Comparison of ENCODE assay signal across 1 cellular context in the genomic region with DNA sequence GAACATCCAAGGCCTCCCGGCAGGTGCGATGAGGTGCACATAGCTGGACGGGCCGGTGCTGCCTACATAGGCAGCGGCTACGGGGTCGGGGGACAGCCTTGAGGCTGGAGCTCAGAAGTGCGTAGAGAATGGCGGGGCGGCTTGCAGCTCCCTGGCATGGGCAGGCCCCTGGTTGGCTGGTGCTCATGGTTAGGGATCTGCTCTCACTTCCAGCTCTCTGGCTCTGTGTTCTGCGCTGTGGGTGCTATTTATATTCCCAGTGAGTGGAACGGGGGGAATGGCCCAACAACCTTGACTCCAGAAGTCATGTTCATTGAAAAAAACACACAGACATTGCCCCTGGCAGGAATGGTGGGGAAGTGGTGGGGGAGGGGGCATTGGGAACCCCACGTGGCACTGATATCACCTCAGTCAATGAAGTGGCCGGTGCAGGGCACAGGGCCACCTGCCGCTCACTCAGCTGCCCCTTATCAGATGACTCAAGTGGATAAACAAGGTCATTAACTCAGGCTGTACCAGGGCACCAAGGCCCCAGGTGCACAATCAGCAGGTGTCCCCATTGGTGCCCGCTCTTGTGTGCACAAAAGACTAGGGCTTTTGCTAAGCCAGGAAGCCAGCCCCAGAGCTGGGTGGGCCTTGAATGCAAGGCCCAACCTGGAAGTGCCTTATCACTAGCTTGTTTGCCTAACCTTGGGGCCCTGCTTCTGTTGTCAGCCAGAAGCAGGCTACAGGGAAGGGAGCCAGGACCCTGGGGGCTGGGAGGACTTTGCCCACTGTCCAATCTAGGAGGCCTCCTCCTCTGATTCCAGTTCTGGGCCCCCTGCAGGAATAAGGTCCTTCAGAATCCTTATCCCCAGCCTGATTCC.
TF ChIP-seq lines count a peak whose summit lies in the region.

Gene NR0B2 (minus strand): TSS at position 222 of the 866 bp plus-strand sequence. CDS start 35 bp downstream, at position 187.

TF ChIP-seq in HepG2, 621 proteins besides CTCF, POLR2A, EP300 and RAD21 (continued from another document and continues in another):
- TF ChIP-seq ZNF276 (CRISPR knock-in tag; IDR thresholded peaks at IDR 0.05; ENCODE audit: low read depth) (peak; percentile 76; the same call in 1 of the 2 replicates), ZNF766 (CRISPR knock-in tag; IDR thresholded peaks at IDR 0.05; ENCODE audit: borderline replicate concordance) (peak; percentile 50; the same call in 1 of the 2 replicates), HNF1B (CRISPR knock-in tag; IDR thresholded peaks at IDR 0.05) (peak; percentile 97), RBAK (CRISPR knock-in tag; IDR thresholded peaks at IDR 0.05) (peak; percentile 35; the same call in 1 of the 2 replicates), ZNF713 (CRISPR knock-in tag; IDR thresholded peaks at IDR 0.05) (no peak), ISL2 (CRISPR knock-in tag; IDR thresholded peaks at IDR 0.05) (peak; percentile 91), ATF6 (CRISPR knock-in tag; conservative IDR thresholded peaks at IDR 0.05) (no peak), FOXA3 (CRISPR knock-in tag; IDR thresholded peaks at IDR 0.05) (peak; percentile 97), ZFY (CRISPR knock-in tag; IDR thresholded peaks at IDR 0.05) (peak; percentile 78), KLF16 (CRISPR knock-in tag; IDR thresholded peaks at IDR 0.05) (peak in 1 of 2 experiments; percentile 57; a peak in 2 of 4 replicates), RARA (CRISPR knock-in tag; IDR thresholded peaks at IDR 0.05) (peak; percentile 97), MYNN (CRISPR knock-in tag; IDR thresholded peaks at IDR 0.05; ENCODE audit: low read depth) (no peak), CENPX (CRISPR knock-in tag; IDR thresholded peaks at IDR 0.05) (no peak), NR2F6 (IDR thresholded peaks at IDR 0.05) (peak; percentile 96), NR2F6 (CRISPR knock-in tag; IDR thresholded peaks at IDR 0.05) (peak; percentile 97), REL (CRISPR knock-in tag; conservative IDR thresholded peaks at IDR 0.05) (peak; percentile 90), ZNF136 (CRISPR knock-in tag; IDR thresholded peaks at IDR 0.05; ENCODE audit: low read depth) (0 out of 2 replicates have a peak, but pooled peaks have one; percentile 84), ZNF556 (CRISPR knock-in tag; IDR thresholded peaks at IDR 0.05; ENCODE audit: borderline replicate concordance) (peak; percentile 89), MED8 (CRISPR knock-in tag; IDR thresholded peaks at IDR 0.05; ENCODE audit: insufficient replicate concordance) (peak; percentile 96), ZNF577 (CRISPR knock-in tag; IDR thresholded peaks at IDR 0.05; ENCODE audit: borderline replicate concordance, low read depth) (0 out of 2 replicates have a peak, but pooled peaks have one; percentile 73), STAT5B (CRISPR knock-in tag; IDR thresholded peaks at IDR 0.05) (no peak), NCOR1 (IDR thresholded peaks at IDR 0.05; ENCODE audit: borderline replicate concordance, low read length) (peak; percentile 94), MED1 (CRISPR knock-in tag; IDR thresholded peaks at IDR 0.05) (peak; percentile 98), ZNF543 (CRISPR knock-in tag; IDR thresholded peaks at IDR 0.05) (peak; percentile 86), ZFP36 (IDR thresholded peaks at IDR 0.05; ENCODE audit: borderline replicate concordance, low read depth, low read length, partially characterized antibody) (no peak), ZNF709 (CRISPR knock-in tag; IDR thresholded peaks at IDR 0.05) (peak; percentile 47; the same call in 1 of the 2 replicates), FOXO4 (CRISPR knock-in tag; conservative IDR thresholded peaks at IDR 0.05) (no peak; the same call in 1 of the 2 replicates), ZNF431 (CRISPR knock-in tag; IDR thresholded peaks at IDR 0.05; ENCODE audit: borderline replicate concordance, low read depth) (peak; percentile 93), ZNF451 (CRISPR knock-in tag; IDR thresholded peaks at IDR 0.05) (peak; percentile 74), ATF3 (CRISPR knock-in tag; IDR thresholded peaks at IDR 0.05) (peak; percentile 95), ZUFSP (CRISPR knock-in tag; IDR thresholded peaks at IDR 0.05; ENCODE audit: borderline replicate concordance) (no peak), USF2 (IDR thresholded peaks at IDR 0.05; ENCODE audit: low read depth, low read length) (peak; percentile 77), USF2 (CRISPR knock-in tag; IDR thresholded peaks at IDR 0.05; ENCODE audit: borderline replicate concordance) (peak; percentile 85), FOXJ3 (CRISPR knock-in tag; IDR thresholded peaks at IDR 0.05; ENCODE audit: borderline replicate concordance) (peak; percentile 98; the same call in 1 of the 2 replicates), PAX8 (CRISPR knock-in tag; IDR thresholded peaks at IDR 0.05; ENCODE audit: borderline replicate concordance) (peak; percentile 35; the same call in 1 of the 2 replicates), XBP1 (CRISPR knock-in tag; IDR thresholded peaks at IDR 0.05) (peak; percentile 91), ZNF30 (CRISPR knock-in tag; IDR thresholded peaks at IDR 0.05) (no peak), MEF2D (CRISPR knock-in tag; IDR thresholded peaks at IDR 0.05) (peak; percentile 89), PREB (CRISPR knock-in tag; IDR thresholded peaks at IDR 0.05) (no peak), CREB1 (IDR thresholded peaks at IDR 0.05) (peak; percentile 36; the same call in 1 of the 2 replicates), CREB1 (CRISPR knock-in tag; IDR thresholded peaks at IDR 0.05) (peak; percentile 82; the same call in 1 of the 2 replicates), ZNF441 (CRISPR knock-in tag; IDR thresholded peaks at IDR 0.05; ENCODE audit: borderline replicate concordance) (peak; percentile 38; the same call in 1 of the 2 replicates), SP140L (CRISPR knock-in tag; IDR thresholded peaks at IDR 0.05; ENCODE audit: borderline replicate concordance) (0 out of 2 replicates have a peak, but pooled peaks have one; percentile 46)
- TF ChIP-seq, protein P1, sequence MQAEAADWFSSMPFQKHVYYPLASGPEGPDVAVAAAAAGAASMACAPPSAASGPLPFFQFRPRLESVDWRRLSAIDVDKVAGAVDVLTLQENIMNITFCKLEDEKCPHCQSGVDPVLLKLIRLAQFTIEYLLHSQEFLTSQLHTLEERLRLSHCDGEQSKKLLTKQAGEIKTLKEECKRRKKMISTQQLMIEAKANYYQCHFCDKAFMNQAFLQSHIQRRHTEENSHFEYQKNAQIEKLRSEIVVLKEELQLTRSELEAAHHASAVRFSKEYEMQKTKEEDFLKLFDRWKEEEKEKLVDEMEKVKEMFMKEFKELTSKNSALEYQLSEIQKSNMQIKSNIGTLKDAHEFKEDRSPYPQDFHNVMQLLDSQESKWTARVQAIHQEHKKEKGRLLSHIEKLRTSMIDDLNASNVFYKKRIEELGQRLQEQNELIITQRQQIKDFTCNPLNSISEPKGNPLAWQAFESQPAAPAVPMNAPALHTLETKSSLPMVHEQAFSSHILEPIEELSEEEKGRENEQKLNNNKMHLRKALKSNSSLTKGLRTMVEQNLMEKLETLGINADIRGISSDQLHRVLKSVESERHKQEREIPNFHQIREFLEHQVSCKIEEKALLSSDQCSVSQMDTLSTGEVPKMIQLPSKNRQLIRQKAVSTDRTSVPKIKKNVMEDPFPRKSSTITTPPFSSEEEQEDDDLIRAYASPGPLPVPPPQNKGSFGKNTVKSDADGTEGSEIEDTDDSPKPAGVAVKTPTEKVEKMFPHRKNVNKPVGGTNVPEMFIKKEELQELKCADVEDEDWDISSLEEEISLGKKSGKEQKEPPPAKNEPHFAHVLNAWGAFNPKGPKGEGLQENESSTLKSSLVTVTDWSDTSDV (CRISPR knock-in tag; IDR thresholded peaks at IDR 0.05), result peak; percentile 6; the same call in 1 of the 2 replicates
- TF ChIP-seq, protein P2, sequence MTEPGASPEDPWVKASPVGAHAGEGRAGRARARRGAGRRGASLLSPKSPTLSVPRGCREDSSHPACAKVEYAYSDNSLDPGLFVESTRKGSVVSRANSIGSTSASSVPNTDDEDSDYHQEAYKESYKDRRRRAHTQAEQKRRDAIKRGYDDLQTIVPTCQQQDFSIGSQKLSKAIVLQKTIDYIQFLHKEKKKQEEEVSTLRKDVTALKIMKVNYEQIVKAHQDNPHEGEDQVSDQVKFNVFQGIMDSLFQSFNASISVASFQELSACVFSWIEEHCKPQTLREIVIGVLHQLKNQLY (CRISPR knock-in tag; IDR thresholded peaks at IDR 0.05), result peak; percentile 95
